7 cellular contexts compared by ENCODE assay signal in the genomic region with DNA sequence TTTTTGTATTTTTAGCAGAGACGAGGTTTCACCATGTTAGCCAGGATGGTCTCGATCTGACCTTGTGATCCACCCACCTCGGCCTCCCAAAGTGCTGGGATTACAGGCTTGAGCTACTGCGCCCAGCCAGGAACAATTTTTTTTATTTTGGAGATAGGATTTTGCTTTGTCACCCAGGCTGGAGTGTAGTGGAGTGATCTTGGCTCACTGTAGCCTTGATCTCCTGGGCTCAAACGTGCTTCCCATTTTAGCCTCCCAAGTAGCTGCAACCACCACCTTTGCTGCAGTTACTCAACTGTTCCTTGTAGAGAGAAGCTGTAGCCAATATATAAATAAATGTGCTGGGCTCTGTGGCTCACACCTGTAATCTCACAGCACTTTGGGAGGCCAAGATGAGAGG. TPM values are rescaled to one million over a fixed set of nuclear protein-coding genes. Genes with fewer than 3 reads are reported as not detected.
DNase-seq lines count a peak whose midpoint lies in the region; ATAC-seq and TF ChIP-seq lines count a peak whose summit lies in the region.
"Not testable (repeated sequence)": the region's sequence is repeated elsewhere in the genome, so short reads cannot be mapped to it uniquely, and the experiment has no call there.

No MANE protein-coding gene starts in this region.

- peaks cover 73% of the 10 kb centered on the region for H3K79me2 ChIP-seq in Loucy (ENCODE audit: insufficient read depth, low read length)

- H4K20me1 ChIP-seq in Loucy (ENCODE audit: insufficient read depth, low read length, poor library complexity, severe bottlenecking), result peaks cover 39% of the 10 kb centered on the region

- intact Hi-C loops in Right ventricle myocardium inferior (cut with DNase I); left ventricle myocardium inferior (cut with micrococcal nuclease): not testable (repeated sequence)
- intact Hi-C loops in heart left ventricle (cut with DNase I), result loop anchor here in 2 of 10 donors (5.0 to 10.0 kb wide), 2 partner anchors 64 to 113 kb away; a partner anchor contains a TSS

- H2AFZ ChIP-seq in Loucy (ENCODE audit: low read length), result not testable (repeated sequence)

- peak overlapping the region; percentile 16 for H3K4me2 ChIP-seq in Loucy (ENCODE audit: low read depth, low read length, poor library complexity, severe bottlenecking)

- TF ChIP-seq POLR2A in heart left ventricle (IDR thresholded peaks at IDR 0.05), result not testable (repeated sequence)

- not testable (repeated sequence) for H3F3A ChIP-seq in Loucy (ENCODE audit: low read depth)

- peaks cover 17% of the 10 kb centered on the region for H3K4me1 ChIP-seq in Loucy (ENCODE audit: insufficient read depth, low read length, poor library complexity, severe bottlenecking)
- peaks cover 0 to 57% (median 24%) of the 10 kb centered on the region in 12 donors for H3K4me1 ChIP-seq in heart left ventricle
- H3K4me1 ChIP-seq in left ventricle myocardium inferior, result peaks cover 88% of the 10 kb centered on the region
- H3K4me1 ChIP-seq in right atrium auricular region, result not testable (repeated sequence)

- ATAC-seq in Right ventricle myocardium inferior (peak; percentile 46), heart left ventricle (peak in 3 of 4 donors; percentile 50 to 77 (median 69))

- peak; percentile 22 for DNase-seq in activated CD8-positive, alpha-beta memory T cell treated with anti-CD3 and anti-CD28 coated beads, Interleukin-2, amount 50 U/mL, for 48 hours
- DNase-seq in Right ventricle myocardium inferior (ENCODE audit: missing footprints); left ventricle myocardium inferior; right atrium auricular region (ENCODE audit: low spot score): not testable (repeated sequence)
- DNase-seq in heart left ventricle (peak in 4 of 5 donors; percentile 18 to 59 (median 41)), mesenteric fat pad (ENCODE audit: low spot score) (peak; percentile 9)

- H3K9ac ChIP-seq in Loucy (ENCODE audit: low read depth, low read length, poor library complexity, severe bottlenecking), result not testable (repeated sequence)

- not testable (repeated sequence) for H3K27me3 ChIP-seq in Loucy (ENCODE audit: insufficient read depth, low read length, poor library complexity, severe bottlenecking); heart left ventricle; left ventricle myocardium inferior (ENCODE audit: low read depth); right atrium auricular region

- H3K36me3 ChIP-seq in Loucy (ENCODE audit: insufficient read depth, low read length) (peaks cover 29% of the 10 kb centered on the region; the same call in 1 of the 2 replicates), heart left ventricle (peaks cover 0 to 64% (median 43%) of the 10 kb centered on the region in 9 donors), left ventricle myocardium inferior (peaks cover 42% of the 10 kb centered on the region), right atrium auricular region (peaks cover 37% of the 10 kb centered on the region)

- peak overlapping the region; percentile 59 to 93 (median 82) for H3K27ac ChIP-seq in heart left ventricle
- H3K27ac ChIP-seq in left ventricle myocardium inferior (replicated peaks), result peak overlapping the region; percentile 91
- H3K27ac ChIP-seq in right atrium auricular region, result peak overlapping the region; percentile 65 to 89

- TF ChIP-seq CTCF in Loucy (conservative IDR thresholded peaks at IDR 0.05; ENCODE audit: low read length); heart left ventricle (IDR thresholded peaks at IDR 0.05); left ventricle myocardium inferior (IDR thresholded peaks at IDR 0.05; ENCODE audit: borderline replicate concordance); right atrium auricular region (IDR thresholded peaks at IDR 0.05): not testable (repeated sequence)

- not testable (repeated sequence) for H3K9me2 ChIP-seq in Loucy (replicated peaks; ENCODE audit: low read depth, low read length)

- not testable (repeated sequence) for H3K9me3 ChIP-seq in Loucy (ENCODE audit: insufficient read depth, low read depth, low read length); heart left ventricle; left ventricle myocardium inferior (replicated peaks); right atrium auricular region

- WGBS in heart left ventricle, 4 donors, result 46 to 81% (median 53%) methylated on average over 5 of the region's 5 CpGs

- H3K4me3 ChIP-seq in Loucy (ENCODE audit: low read length, poor library complexity, severe bottlenecking); heart left ventricle; left ventricle myocardium inferior; right atrium auricular region: not testable (repeated sequence)

RNA-seq across cellular contexts. Expression of a gene that starts 4.4 kb away (rescaled TPM):
- 174 TPM for total RNA-seq in Right ventricle myocardium inferior
- 100 to 1,000 TPM; 122 to 223 (median 148) TPM for total RNA-seq in heart left ventricle
- polyA plus RNA-seq in heart left ventricle, result 100 to 1,000 TPM; 210 to 286 TPM
- total RNA-seq in left ventricle myocardium inferior, result 159 TPM
- total RNA-seq in right atrium auricular region, result 100 to 1,000 TPM; 116 TPM
- total RNA-seq in mesenteric fat pad, result 57.2 TPM

RNA-seq across cellular contexts. Expression of a gene that starts 30.2 kb away (rescaled TPM):
- total RNA-seq in Right ventricle myocardium inferior, result 17.1 TPM
- 10 to 100 TPM; 16.5 to 36.8 (median 22.4) TPM for total RNA-seq in heart left ventricle
- 10 to 100 TPM in 1 of 2 donors, 1 to 10 TPM in 1; 4.1 to 13.9 TPM for polyA plus RNA-seq in heart left ventricle
- 16.5 TPM for total RNA-seq in left ventricle myocardium inferior
- total RNA-seq in right atrium auricular region, result 10 to 100 TPM; 17.7 to 22.6 TPM
- 25.5 TPM for total RNA-seq in mesenteric fat pad
